Comparison of ENCODE assay signal across 22 cellular contexts in the genomic region with DNA sequence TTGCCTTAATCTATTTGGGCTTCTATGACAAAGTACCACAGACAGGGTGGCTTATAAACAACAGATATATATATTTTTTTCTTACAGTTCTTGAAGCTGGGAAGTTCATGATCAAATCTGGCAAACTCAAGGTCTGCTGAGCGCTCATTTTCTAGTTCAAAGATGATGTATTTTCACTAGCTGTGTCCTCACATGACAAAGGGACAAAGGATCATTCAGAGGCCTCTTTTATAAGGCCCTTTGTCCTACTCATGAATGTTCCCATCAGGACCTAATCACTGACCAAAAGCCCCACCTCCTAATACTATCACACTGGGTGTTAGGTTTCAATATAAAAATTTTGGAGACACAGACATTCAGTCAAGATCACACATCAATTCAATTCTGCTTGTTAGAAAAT.
DNase-seq lines count a peak whose midpoint lies in the region; ATAC-seq and TF ChIP-seq lines count a peak whose summit lies in the region.
"Had no signal": no experiment of that assay in that cellular context is flagged by ENCODE, and none has a peak within 500 bp of the region (broad histone marks: within the 10 kb centered on the region; RNA-seq: fewer than 3 reads in every experiment).

No MANE protein-coding gene starts in this region.

- WGBS in endodermal cell (ENCODE audit: insufficient coverage in 1 of 2, insufficient read length in 1 of 2), 2 experiments: 100% methylated on average over 1 of the region's 1 CpG; no CpG with 5 or more reads in 1 of the 2 experiments

- no peaks in the 10 kb centered on the region for H3K27me3 Mint-ChIP-seq in endodermal cell (ENCODE audit: insufficient read depth)
- H3K27me3 Mint-ChIP-seq: CD4-positive, alpha-beta T cell had no signal

- H3K9me3 ChIP-seq in endodermal cell (ENCODE audit: control insufficient read depth, low read length): no peaks in the 10 kb centered on the region
- H3K9me3 ChIP-seq: BE2C had no signal

- H3K4me1 Mint-ChIP-seq in endodermal cell: no peaks in the 10 kb centered on the region
- H3K4me1 Mint-ChIP-seq: CD14-positive monocyte; CD8-positive, alpha-beta memory T cell; GM23338; H9 had no signal

- no peak overlapping the region for H3K4me3 Mint-ChIP-seq in endodermal cell
- H3K4me3 Mint-ChIP-seq: CD14-positive monocyte; CD4-positive, alpha-beta T cell; CD8-positive, alpha-beta memory T cell; GM23338; H9; HFFc6 had no signal

- in situ Hi-C loops in SK-MEL-5 (cut with HindIII; ENCODE audit: low pct_unique_long_range_greater_than_20kb, low sequenced_read_pairs): no loop called here

- no peaks in the 10 kb centered on the region for H3K27me3 ChIP-seq in endodermal cell (ENCODE audit: control insufficient read depth, insufficient read depth, low read length, poor library complexity, severe bottlenecking)
- H3K27me3 ChIP-seq: BE2C; BLaER1 treated with 17β-estradiol and CSF1 and Interleukin-3, amounts not matched to agents 10 nM and 100 nM had no signal

- no peaks in the 10 kb centered on the region for H3K36me3 ChIP-seq in endodermal cell (ENCODE audit: control insufficient read depth, insufficient read depth, low read length)
- H3K36me3 ChIP-seq: BE2C; BLaER1 treated with 17β-estradiol and CSF1 and Interleukin-3, amounts not matched to agents 10 nM and 100 nM had no signal

- no peak overlapping the region for H3K9ac ChIP-seq in endodermal cell (ENCODE audit: extremely low read depth, low read length, poor library complexity, severe bottlenecking)
- H3K9ac ChIP-seq: BLaER1 treated with 17β-estradiol and CSF1 and Interleukin-3, amounts not matched to agents 10 nM and 100 nM had no signal

- H3K36me3 Mint-ChIP-seq in endodermal cell (ENCODE audit: low read depth): no peaks in the 10 kb centered on the region
- H3K36me3 Mint-ChIP-seq: CD14-positive monocyte; CD8-positive, alpha-beta memory T cell had no signal

- H3K27ac ChIP-seq in endodermal cell (ENCODE audit: low read depth, low read length): no peak overlapping the region
- H3K27ac ChIP-seq: 22Rv1; BLaER1 treated with 17β-estradiol and CSF1 and Interleukin-3, amounts not matched to agents 10 nM and 100 nM had no signal

- H3K4me1 ChIP-seq in endodermal cell (ENCODE audit: control insufficient read depth, insufficient read depth, low read length): no peaks in the 10 kb centered on the region
- H3K4me1 ChIP-seq: BE2C; BLaER1 treated with 17β-estradiol and CSF1 and Interleukin-3, amounts not matched to agents 10 nM and 100 nM had no signal

- TF ChIP-seq CTCF in endodermal cell (conservative IDR thresholded peaks at IDR 0.05): no peak

- DNase-seq in Ammon's horn (ENCODE audit: low spot score) (peak; percentile 37), SK-MEL-5 (ENCODE audit: low read depth, low spot score) (peak; percentile 81), inferior parietal cortex (ENCODE audit: extremely low spot score) (peak; percentile 23), pons (ENCODE audit: low spot score) (peak; percentile 66), endodermal cell (no peak), RKO (ENCODE audit: low spot score) (no peak)
- DNase-seq in effector CD4-positive, alpha-beta T cell: no peak
- DNase-seq: BE2C; Calu3; CD4-positive, alpha-beta T cell; CD8-positive, alpha-beta memory T cell; COR-L47; DMS53; DMS79 treated with DMSO at 0.1 percent for 48 hours; GF-D8; H9; HFFc6 had no signal

- H3K4me3 ChIP-seq in endodermal cell (ENCODE audit: low read length): no peak overlapping the region
- H3K4me3 ChIP-seq: BLaER1 treated with 17β-estradiol and CSF1 and Interleukin-3, amounts not matched to agents 10 nM and 100 nM; GM23338 had no signal

- no peaks in the 10 kb centered on the region for H3K9me3 Mint-ChIP-seq in endodermal cell
- H3K9me3 Mint-ChIP-seq: H9 had no signal

- no peak for ATAC-seq in HG03460 (IDR thresholded peaks at IDR 0.05; ENCODE audit: unreplicated experiment)
- ATAC-seq: GM23338 had no signal

- H3K27ac Mint-ChIP-seq in endodermal cell: no peak overlapping the region
- H3K27ac Mint-ChIP-seq: CD14-positive monocyte; CD4-positive, alpha-beta T cell; CD8-positive, alpha-beta memory T cell; GM23338; H9; HFFc6 had no signal

Comparison
In these comparisons a context has a peak if more than half of its experiments do, and no peak if none do; other contexts are left out.
1. DNase-seq: peak in Ammon's horn (single experiment), SK-MEL-5 (single experiment), inferior parietal cortex (single experiment) and pons (single experiment); none in effector CD4-positive, alpha-beta T cell (single experiment), endodermal cell (single experiment) and RKO (single experiment).